Comparison of ENCODE assay signal across 12 cellular contexts in genomic region chr19:40521276-40521675, GRCh38. TPM values are rescaled to one million over a fixed set of nuclear protein-coding genes. Genes with fewer than 3 reads are reported as not detected.
DNase-seq lines count a peak whose midpoint lies in the region; ATAC-seq, FAIRE-seq and TF ChIP-seq lines count a peak whose summit lies in the region.
"Had no signal": no experiment of that assay in that cellular context is flagged by ENCODE, and none has a peak within 500 bp of the region (broad histone marks: within the 10 kb centered on the region; RNA-seq: fewer than 3 reads in every experiment).

No MANE protein-coding gene starts in this region.

- H3K27me3 ChIP-seq in A673 (replicated peaks; ENCODE audit: insufficient read depth, low read depth, low read length, poor library complexity): peaks cover 14% of the 10 kb centered on the region
- H3K27me3 ChIP-seq in endothelial cell of umbilical vein (ENCODE audit: control insufficient read depth in 2 of 2, insufficient read depth in 2 of 2, low read length in 2 of 2): peaks cover 2 to 9% of the 10 kb centered on the region in 2 experiments

- H3K4me3 ChIP-seq in A673 (ENCODE audit: low read depth, low read length, poor library complexity, severe bottlenecking): no peak overlapping the region
- no peak overlapping the region for H3K4me3 ChIP-seq in NB4 (ENCODE audit: low read depth, low read length)
- no peak overlapping the region for H3K4me3 ChIP-seq in endothelial cell of umbilical vein (replicated peaks in 1 of 3; ENCODE audit: insufficient read depth in 1 of 3, low read depth in 1 of 3, low read length in 3 of 3)

- FAIRE-seq in endothelial cell of umbilical vein (lab: Jason Lieb, UNC): peak; percentile 63

- no peaks in the 10 kb centered on the region for H3K9me1 ChIP-seq in endothelial cell of umbilical vein (replicated peaks; ENCODE audit: control insufficient read depth, extremely low read depth, insufficient read depth, low read length)

- peaks cover 60% of the 10 kb centered on the region for H3K27me3 Mint-ChIP-seq in stimulated activated naive CD8-positive, alpha-beta T cell treated with anti-CD3 and anti-CD28 coated beads, Interleukin-15, amount 100 ng/mL, for 72 hours

- H3K4me1 Mint-ChIP-seq in stimulated activated naive CD8-positive, alpha-beta T cell treated with anti-CD3 and anti-CD28 coated beads, Interleukin-15, amount 100 ng/mL, for 72 hours: peaks cover 5% of the 10 kb centered on the region

- TF ChIP-seq CTCF in A673 (conservative IDR thresholded peaks at IDR 0.05; ENCODE audit: low read depth, low read length): peak; percentile 55
- no peak for TF ChIP-seq CTCF in NB4 (IDR thresholded peaks at IDR 0.05; ENCODE audit: low read depth, low read length)
- TF ChIP-seq CTCF in endothelial cell of umbilical vein (IDR thresholded peaks at IDR 0.05; ENCODE audit: extremely low read depth in 1 of 2, insufficient read depth in 1 of 2, low read depth in 1 of 2, low read length in 2 of 2): peak; percentile 9 to 12

- H3K9me3 Mint-ChIP-seq in stimulated activated naive CD8-positive, alpha-beta T cell treated with anti-CD3 and anti-CD28 coated beads, Interleukin-15, amount 100 ng/mL, for 72 hours: no peaks in the 10 kb centered on the region
- H3K9me3 Mint-ChIP-seq: naive thymus-derived CD8-positive, alpha-beta T cell had no signal

- no peak overlapping the region for H3K27ac Mint-ChIP-seq in stimulated activated naive CD8-positive, alpha-beta T cell treated with anti-CD3 and anti-CD28 coated beads, Interleukin-15, amount 100 ng/mL, for 72 hours
- H3K27ac Mint-ChIP-seq: naive thymus-derived CD8-positive, alpha-beta T cell had no signal

- H3K4me1 ChIP-seq in A673 (ENCODE audit: insufficient read depth, low read length, poor library complexity, severe bottlenecking): no peaks in the 10 kb centered on the region
- no peaks in the 10 kb centered on the region for H3K4me1 ChIP-seq in endothelial cell of umbilical vein (ENCODE audit: control insufficient read depth, extremely low read depth, insufficient read depth, low read length)

- TF ChIP-seq POLR2A in NB4 (IDR thresholded peaks at IDR 0.05; ENCODE audit: extremely low read depth, insufficient read length) (no peak), endothelial cell of umbilical vein (IDR thresholded peaks at IDR 0.05; ENCODE audit: low read depth, low read length) (no peak)

- H2AFZ ChIP-seq in endothelial cell of umbilical vein (ENCODE audit: low read depth, low read length): no peak overlapping the region

- no peak overlapping the region for H3K9ac ChIP-seq in endothelial cell of umbilical vein (replicated peaks; ENCODE audit: extremely low read depth, insufficient read depth, low read length)

- no peaks in the 10 kb centered on the region for H4K20me1 ChIP-seq in endothelial cell of umbilical vein (replicated peaks; ENCODE audit: control insufficient read depth, extremely low read depth, insufficient read depth, low read length)

- dilution Hi-C loops in endothelial cell of umbilical vein (cut with MboI; ENCODE audit: extremely low pct_ligation_motif_present, low sequenced_read_pairs): no loop called here

- H3K79me2 ChIP-seq in endothelial cell of umbilical vein (ENCODE audit: control insufficient read depth, insufficient read depth, low read length): no peaks in the 10 kb centered on the region

- CTCF ChIA-PET in A673 (lab: Charles Lee): interaction anchor here (1.0 to 1.4 kb wide), 5 partner anchors 8 to 216 kb away, joined by 3 to 11 read pairs (median 4); partner anchors contain the start of genes BLVRB and SPTBN4
- CTCF ChIA-PET in endothelial cell of umbilical vein (lab: Charles Lee): interaction anchor here (0.6 to 2.1 kb wide), 20 partner anchors 8 to 381 kb away, joined by 3 to 32 read pairs (median 4); partner anchors contain the start of genes BLVRB and SERTAD1

- H3K9me3 ChIP-seq in A673 (ENCODE audit: low read depth, low read length, poor library complexity, severe bottlenecking): no peaks in the 10 kb centered on the region
- no peaks in the 10 kb centered on the region for H3K9me3 ChIP-seq in endothelial cell of umbilical vein (replicated peaks; ENCODE audit: control insufficient read depth, insufficient read depth, low read length)

- intact Hi-C loops in A673 (cut with micrococcal nuclease; ENCODE audit: unreplicated experiment): loop anchor here (5.0 to 10.0 kb wide), 4 partner anchors 94 to 376 kb away; partner anchors contain the start of gene SERTAD1
- intact Hi-C loops in endothelial cell of umbilical vein (cut with micrococcal nuclease): loop anchor here (1.0 to 10.0 kb wide), 2 partner anchors 216 to 376 kb away; no protein-coding TSS in a partner anchor

- no peak overlapping the region for H3K27ac ChIP-seq in A673 (ENCODE audit: low read depth, low read length, poor library complexity, severe bottlenecking)
- no peak overlapping the region for H3K27ac ChIP-seq in endothelial cell of umbilical vein (ENCODE audit: insufficient read depth, low read depth, low read length)

- H3K4me3 Mint-ChIP-seq in stimulated activated naive CD8-positive, alpha-beta T cell treated with anti-CD3 and anti-CD28 coated beads, Interleukin-15, amount 100 ng/mL, for 72 hours: no peak overlapping the region
- H3K4me3 Mint-ChIP-seq: naive thymus-derived CD8-positive, alpha-beta T cell had no signal

- ATAC-seq in stimulated activated naive CD8-positive, alpha-beta T cell treated with anti-CD3 and anti-CD28 coated beads, Interleukin-15, amount 100 ng/mL, for 72 hours: no peak
- ATAC-seq: naive thymus-derived CD8-positive, alpha-beta T cell had no signal

- no TSS peak for BruUV-seq in A673 (replicated peaks; lab: Mats Ljungman, UMichigan)
- BruUV-seq in endothelial cell of umbilical vein (replicated peaks; lab: Mats Ljungman, UMichigan): no TSS peak

- H3K36me3 ChIP-seq in A673 (ENCODE audit: insufficient read depth, low read length, poor library complexity, severe bottlenecking) (no peaks in the 10 kb centered on the region), endothelial cell of umbilical vein (ENCODE audit: control insufficient read depth in 2 of 2, extremely low read depth in 1 of 2, insufficient read depth in 2 of 2, low read length in 2 of 2) (no peaks in the 10 kb centered on the region)

- no peak overlapping the region for H3K4me2 ChIP-seq in endothelial cell of umbilical vein (ENCODE audit: insufficient read depth, low read length)

- DNase-seq in A673 (ENCODE audit: low spot score) (peak; percentile 45), Daoy (ENCODE audit: low read depth) (peak; percentile 49), NB4 (ENCODE audit: low read depth) (peak; percentile 52), endothelial cell of umbilical vein (ENCODE audit: low read depth, low spot score) (no peak), GM03348 (ENCODE audit: low spot score) (no peak), GM19238 (ENCODE audit: insufficient read length, low spot score) (no peak), hippocampal formation (lab: John Stamatoyannopoulos, UW) (no peak)
- no peak for DNase-seq in stimulated activated naive CD8-positive, alpha-beta T cell treated with anti-CD3 and anti-CD28 coated beads, Interleukin-15, amount 100 ng/mL, for 72 hours
- DNase-seq: activated CD4-positive, alpha-beta T cell treated with anti-CD3 and anti-CD28 coated beads for 4 hours; GF-D8; NCI-H226 had no signal

- POLR2A ChIA-PET in A673 (lab: Charles Lee; ENCODE audit: low non-redundant PET): no interaction called here
- POLR2A ChIA-PET in endothelial cell of umbilical vein (lab: Charles Lee): no interaction called here

TF ChIP-seq in endothelial cell of umbilical vein, 7 proteins besides CTCF, POLR2A, EP300 and RAD21 (continues in another document):
- no peak for TF ChIP-seq GATA2 (IDR thresholded peaks at IDR 0.05; ENCODE audit: insufficient read depth, insufficient read length, low read depth, low read length)
- no peak for TF ChIP-seq MYC (IDR thresholded peaks at IDR 0.05; ENCODE audit: low read depth, low read length)
- TF ChIP-seq EZH2 (IDR thresholded peaks at IDR 0.05; ENCODE audit: borderline replicate concordance, low read depth, low read length, severe bottlenecking): no peak
- TF ChIP-seq POLR2AphosphoS5 (IDR thresholded peaks at IDR 0.05; ENCODE audit: insufficient read depth, low read depth, low read length): no peak
- TF ChIP-seq FOS (IDR thresholded peaks at IDR 0.05; ENCODE audit: borderline replicate concordance, insufficient read depth, low read length): no peak

RNA-seq across cellular contexts. Expression of gene SPTBN4, which starts 54.5 kb away (rescaled TPM):
- 0.43 and 0.94 TPM in 2 replicates for total RNA-seq in A673 (2021)
- 0.15 and 1.5 TPM in 2 replicates for total RNA-seq in Daoy (2014; rRNA removed; shearing (Covaris generic))
- not detected in 2 replicates for total RNA-seq in endothelial cell of umbilical vein
- 0.03 and 0.33 TPM in 2 replicates for polyA plus RNA-seq in endothelial cell of umbilical vein
- polyA plus RNA-seq in endothelial cell of umbilical vein (2011; cell fraction: cytosol; rRNA removed): 0.03 and 0.16 TPM in 2 replicates
- not detected in 2 replicates for polyA plus RNA-seq in endothelial cell of umbilical vein (2011; cell fraction: nucleus; rRNA removed)
- polyA plus RNA-seq in endothelial cell of umbilical vein (2012): 0.26 and 0.33 TPM in 2 replicates
- polyA minus RNA-seq in endothelial cell of umbilical vein: not detected in 2 replicates
- 1.7 TPM for polyA minus RNA-seq in endothelial cell of umbilical vein (2011; cell fraction: cytosol; rRNA and poly(A)+ RNA removed)
- not detected in 2 replicates for polyA minus RNA-seq in endothelial cell of umbilical vein (2011; cell fraction: nucleus; rRNA and poly(A)+ RNA removed)

RNA-seq across cellular contexts. Expression of gene SHKBP1, which starts 55.4 kb away (rescaled TPM):
- total RNA-seq in A673 (2021): 85.5 and 110 TPM in 2 replicates
- total RNA-seq in Daoy (2014; rRNA removed; shearing (Covaris generic)): 40.6 and 134 TPM in 2 replicates
- 100 and 106 TPM in 2 replicates for total RNA-seq in endothelial cell of umbilical vein
- 113 and 171 TPM in 2 replicates for polyA plus RNA-seq in endothelial cell of umbilical vein
- polyA plus RNA-seq in endothelial cell of umbilical vein (2011; cell fraction: cytosol; rRNA removed): 67.5 and 75.3 TPM in 2 replicates
- 115 and 165 TPM in 2 replicates for polyA plus RNA-seq in endothelial cell of umbilical vein (2011; cell fraction: nucleus; rRNA removed)
- polyA plus RNA-seq in endothelial cell of umbilical vein (2012): 90.1 and 118 TPM in 2 replicates
- polyA minus RNA-seq in endothelial cell of umbilical vein: 56.6 and 78.9 TPM in 2 replicates
- 72.2 TPM for polyA minus RNA-seq in endothelial cell of umbilical vein (2011; cell fraction: cytosol; rRNA and poly(A)+ RNA removed)
- 28.8 and 52.6 TPM in 2 replicates for polyA minus RNA-seq in endothelial cell of umbilical vein (2011; cell fraction: nucleus; rRNA and poly(A)+ RNA removed)

RNA-seq across cellular contexts. Expression of gene BLVRB, which starts 55.7 kb away (rescaled TPM):
- total RNA-seq in A673 (2021) (36.1 and 48.2 TPM in 2 replicates), endothelial cell of umbilical vein (30.8 and 35.8 TPM in 2 replicates)
- 49.4 and 52.4 TPM in 2 replicates for total RNA-seq in Daoy (2014; rRNA removed; shearing (Covaris generic))
- polyA plus RNA-seq in endothelial cell of umbilical vein: 113 and 175 TPM in 2 replicates
- polyA plus RNA-seq in endothelial cell of umbilical vein (2011; cell fraction: cytosol; rRNA removed): 58.0 and 66.5 TPM in 2 replicates
- 19.0 and 26.5 TPM in 2 replicates for polyA plus RNA-seq in endothelial cell of umbilical vein (2011; cell fraction: nucleus; rRNA removed)
- 51.8 and 82.9 TPM in 2 replicates for polyA plus RNA-seq in endothelial cell of umbilical vein (2012)
- 35.6 and 40.8 TPM in 2 replicates for polyA minus RNA-seq in endothelial cell of umbilical vein
- 107 TPM for polyA minus RNA-seq in endothelial cell of umbilical vein (2011; cell fraction: cytosol; rRNA and poly(A)+ RNA removed)
- 9.9 and 14.9 TPM in 2 replicates for polyA minus RNA-seq in endothelial cell of umbilical vein (2011; cell fraction: nucleus; rRNA and poly(A)+ RNA removed)

Comparison
In these comparisons a context has a peak if more than half of its experiments do, and no peak if none do; other contexts are left out.
1. DNase-seq: peak in A673 (single experiment), Daoy (single experiment) and NB4 (single experiment); none in endothelial cell of umbilical vein (single experiment), GM03348 (single experiment), GM19238 (single experiment), stimulated activated naive CD8-positive, alpha-beta T cell treated with anti-CD3 and anti-CD28 coated beads, Interleukin-15, amount 100 ng/mL, for 72 hours (0 of 2) and hippocampal formation (0 of 2).